ENCODE assay signal across 1 cellular context in the genomic region with DNA sequence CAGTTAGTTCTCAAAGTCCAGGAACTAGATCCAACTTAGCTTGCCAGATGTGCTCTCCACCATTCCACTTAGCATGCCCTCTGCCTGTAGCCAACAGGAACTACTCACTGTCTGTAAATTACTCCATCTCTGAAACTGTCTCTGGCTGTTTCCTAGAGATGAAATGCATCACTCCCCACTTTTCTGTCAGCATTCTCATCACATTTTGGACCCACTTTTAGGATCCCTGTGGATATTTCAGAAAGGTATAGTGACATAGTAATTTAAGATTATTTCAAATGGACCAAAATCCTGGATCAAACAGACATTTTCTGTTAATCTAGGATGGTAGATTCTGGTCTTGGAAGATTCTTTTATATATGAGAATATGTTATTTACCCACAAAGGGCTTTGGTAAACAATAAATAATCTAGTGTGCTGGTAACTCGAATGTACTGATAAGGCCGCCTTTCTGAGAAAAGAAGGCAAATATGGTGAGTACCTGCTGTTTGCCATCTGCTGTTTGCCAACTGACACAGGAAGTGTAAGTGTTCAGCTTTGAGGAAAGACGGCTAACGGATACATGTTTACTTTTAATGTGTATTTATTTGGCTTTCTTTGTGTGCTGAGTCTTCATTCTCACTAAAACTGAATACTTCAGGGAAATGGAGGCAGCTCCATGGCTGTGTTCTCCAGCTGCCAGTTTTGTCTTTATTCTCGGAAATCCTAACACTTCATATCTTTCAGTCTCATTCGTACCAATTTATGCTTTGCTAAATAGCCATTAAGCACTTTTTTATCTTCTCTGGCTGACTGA.
TF ChIP-seq lines count a peak whose summit lies in the region.

No MANE protein-coding gene starts in this region.

TF ChIP-seq in A549, 52 proteins besides CTCF, POLR2A, EP300 and RAD21 (continued from another document):
- TF ChIP-seq EHMT2 (IDR thresholded peaks at IDR 0.05; ENCODE audit: low read depth) (no peak), JUN (IDR thresholded peaks at IDR 0.05) (no peak), SREBF2 (IDR thresholded peaks at IDR 0.05) (no peak), NPAS2 (CRISPR knock-in tag; IDR thresholded peaks at IDR 0.05; ENCODE audit: borderline replicate concordance) (no peak), GATA3 (IDR thresholded peaks at IDR 0.05; ENCODE audit: borderline replicate concordance) (no peak), TP53 (CRISPR knock-in tag; IDR thresholded peaks at IDR 0.05) (no peak), RCOR1 (IDR thresholded peaks at IDR 0.05; ENCODE audit: low read depth, low read length) (no peak)
- TF ChIP-seq, protein P1, sequence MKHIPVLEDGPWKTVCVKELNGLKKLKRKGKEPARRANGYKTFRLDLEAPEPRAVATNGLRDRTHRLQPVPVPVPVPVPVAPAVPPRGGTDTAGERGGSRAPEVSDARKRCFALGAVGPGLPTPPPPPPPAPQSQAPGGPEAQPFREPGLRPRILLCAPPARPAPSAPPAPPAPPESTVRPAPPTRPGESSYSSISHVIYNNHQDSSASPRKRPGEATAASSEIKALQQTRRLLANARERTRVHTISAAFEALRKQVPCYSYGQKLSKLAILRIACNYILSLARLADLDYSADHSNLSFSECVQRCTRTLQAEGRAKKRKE (CRISPR knock-in tag; IDR thresholded peaks at IDR 0.05; ENCODE audit: low read depth) = no peak
